ENCODE assay signal across 23 cellular contexts in the genomic region with DNA sequence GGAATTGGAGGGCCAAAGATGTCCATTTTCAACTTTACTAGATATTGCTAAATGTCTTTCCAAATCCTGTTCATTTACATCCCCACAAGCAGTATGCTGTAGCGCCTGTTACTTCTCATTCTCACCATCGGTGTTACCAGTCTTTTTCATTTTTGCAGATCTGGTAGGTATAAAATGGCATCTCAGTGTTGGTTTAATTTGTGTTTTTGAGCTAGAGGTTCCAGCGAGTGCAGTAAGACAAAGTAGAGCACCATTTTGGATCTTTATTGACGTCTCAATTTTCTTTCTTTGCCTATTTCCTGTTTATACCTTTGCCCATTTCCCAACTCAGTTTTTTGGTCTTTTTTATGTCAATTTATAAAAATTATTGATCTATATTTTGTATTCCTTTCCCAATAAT.
"Had no signal": no experiment of that assay in that cellular context is flagged by ENCODE, and none has a peak within 500 bp of the region (broad histone marks: within the 10 kb centered on the region; RNA-seq: fewer than 3 reads in every experiment).

No MANE protein-coding gene starts in this region.

- H3K4me3 ChIP-seq: left ventricle myocardium inferior, lung, mucosa of descending colon, ovary, right atrium auricular region, right lobe of liver, skin epidermis, stomach, testis, thyroid gland, transverse colon, upper lobe of left lung, vagina had no signal

- H3K4me1 ChIP-seq: right atrium auricular region, right lobe of liver, vagina had no signal

- H3K27ac ChIP-seq: left ventricle myocardium inferior, ovary, right atrium auricular region, right lobe of liver, skin epidermis, stomach, testis, thyroid gland, transverse colon, upper lobe of left lung, vagina had no signal

- H3K9me3 ChIP-seq: left ventricle myocardium inferior, ovary, right atrium auricular region, right lobe of liver, stomach, testis, thyroid gland, transverse colon, upper lobe of left lung, vagina had no signal

- H3K27me3 ChIP-seq: ovary, right atrium auricular region, right lobe of liver, stomach, testis, thyroid gland, transverse colon, upper lobe of left lung, vagina had no signal

- DNase-seq: islet precursor cell; left ventricle myocardium inferior; midbrain; mucosa of descending colon; naive thymus-derived CD4-positive, alpha-beta T cell; ovary; right lobe of liver; stimulated activated CD4-positive, alpha-beta T cell treated with anti-CD3 and anti-CD28 coated beads, Interleukin-12 subunit alpha, Interleukin-12 subunit beta, amount 100 ng/mL, for 4 hours; stimulated activated CD4-positive, alpha-beta T cell treated with anti-CD3 and anti-CD28 coated beads, Interleukin-15, amount 100 ng/mL, for 24 hours; stimulated activated CD4-positive, alpha-beta T cell treated with anti-CD3 and anti-CD28 coated beads, Interleukin-2, amount 100 ng/mL, for 24 hours; stimulated activated CD4-positive, alpha-beta T cell treated with anti-CD3 and anti-CD28 coated beads, Interleukin-4, amount 100 ng/mL, for 1 hour; stimulated activated naive B cell treated with anti-CD40 and anti-IgM and Interleukin-4, amounts not matched to agents 10 μg/mL and 1 μg/mL and 100 μg/mL, for 72 hours; stimulated activated naive CD8-positive, alpha-beta T cell treated with anti-CD3 and anti-CD28 coated beads, Interleukin-15, Interleukin-2, amounts not matched to agents 100 U/mL and 50 U/mL, for 24 hours; stomach; testis; thyroid gland; transverse colon; upper lobe of left lung had no signal

- H3K36me3 ChIP-seq: ovary, right lobe of liver, thyroid gland had no signal

- ATAC-seq: mucosa of descending colon; naive thymus-derived CD4-positive, alpha-beta T cell; natural killer cell treated with Interleukin-12 subunit alpha and Interleukin-12 subunit beta and Interleukin-15 and Interleukin-18, amount 100 ng/mL, for 72 hours; right lobe of liver; stimulated activated naive B cell treated with anti-CD40 and anti-IgM and Interleukin-4, amounts not matched to agents 10 μg/mL and 1 μg/mL and 100 μg/mL, for 72 hours; stimulated activated naive CD8-positive, alpha-beta T cell treated with anti-CD3 and anti-CD28 coated beads, Interleukin-15, Interleukin-2, amounts not matched to agents 100 U/mL and 50 U/mL, for 24 hours had no signal
